ENCODE assay signal across 6 cellular contexts in the genomic region with DNA sequence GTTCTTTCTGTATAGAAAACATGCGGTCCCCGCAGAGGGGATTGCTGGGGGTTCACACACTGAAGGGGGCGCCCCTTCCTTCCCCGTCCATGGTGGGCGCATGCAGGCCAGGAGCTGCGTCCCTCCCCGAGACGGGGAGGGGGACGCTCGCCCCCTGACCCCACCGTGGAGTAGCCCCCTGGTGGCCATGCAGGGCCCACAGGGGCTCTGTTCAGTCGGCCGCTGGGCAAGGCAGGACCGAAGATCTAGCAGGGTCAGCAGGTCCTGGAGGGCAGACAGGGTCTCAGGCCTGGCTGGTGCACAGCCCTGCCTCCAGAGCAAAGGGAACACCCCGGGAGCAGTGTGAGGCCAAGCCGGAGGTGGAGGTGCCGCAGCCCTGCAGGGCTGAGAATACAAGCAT.
DNase-seq lines count a peak whose midpoint lies in the region; ATAC-seq, FAIRE-seq and TF ChIP-seq lines count a peak whose summit lies in the region.
"Not testable (repeated sequence)": the region's sequence is repeated elsewhere in the genome, so short reads cannot be mapped to it uniquely, and the experiment has no call there.

No MANE protein-coding gene starts in this region.

- not testable (repeated sequence) for H3F3A ChIP-seq in GM23338 (replicated peaks; ENCODE audit: low read depth)

- H3K4me1 Mint-ChIP-seq in GM23338, WTC11: not testable (repeated sequence)

- not testable (repeated sequence) for H3K4me3 ChIP-seq in GM23338, K562, right lobe of liver

- H3K9me3 Mint-ChIP-seq in GM23338, WTC11: not testable (repeated sequence)

- POLR2A ChIA-PET in WTC11 (lab: Charles Lee); K562 (lab: Yijun Ruan, JAX): not testable (repeated sequence)

- H4K20me1 ChIP-seq in GM23338 (replicated peaks; ENCODE audit: insufficient read depth); K562 (replicated peaks; ENCODE audit: control insufficient read depth, insufficient read depth, low read length): not testable (repeated sequence)

- not testable (repeated sequence) for H3K9ac ChIP-seq in K562 (ENCODE audit: insufficient read depth in 1 of 2, low read depth in 2 of 2, low read length in 2 of 2)

- FAIRE-seq in K562 (lab: Jason Lieb, UNC), result not testable (repeated sequence)

- WGBS in K562 (ENCODE audit: insufficient coverage, low coverage, missing lambda C conversion rate), result no CpG with 5 or more reads among the region's 17 CpGs
- WGBS in right lobe of liver (ENCODE audit: insufficient coverage, low coverage, low lambda C conversion rate, missing lambda C conversion rate), result no CpG with 5 or more reads among the region's 17 CpGs

- H3K27me3 ChIP-seq in GM23338 (ENCODE audit: insufficient read depth); K562 (ENCODE audit: control insufficient read depth in 2 of 2, insufficient read depth in 2 of 2, low read length in 2 of 2); right lobe of liver: not testable (repeated sequence)

- H3K36me3 ChIP-seq in GM23338 (ENCODE audit: insufficient read depth); K562 (ENCODE audit: control insufficient read depth, insufficient read depth, low read length); right lobe of liver: not testable (repeated sequence)

- H3K36me3 Mint-ChIP-seq in GM23338 (ENCODE audit: low read depth); WTC11: not testable (repeated sequence)

- H3K9me3 ChIP-seq in K562 (replicated peaks; ENCODE audit: control insufficient read depth, insufficient read depth, low read depth, low read length); right lobe of liver: not testable (repeated sequence)

- in situ Hi-C loops in K562 (cut with MboI), result not testable (repeated sequence)

- not testable (repeated sequence) for H3K4me3 Mint-ChIP-seq in GM23338, WTC11

- TF ChIP-seq CTCF in GM23338 (conservative IDR thresholded peaks at IDR 0.05; ENCODE audit: low read depth in 2 of 2); WTC11 (IDR thresholded peaks at IDR 0.05); K562 (IDR thresholded peaks at IDR 0.05 in 2 of 3, conservative IDR thresholded peaks at IDR 0.05 in 1 of 3; ENCODE audit: insufficient read depth in 2 of 3, low read depth in 1 of 3, low read length in 3 of 3); right lobe of liver (IDR thresholded peaks at IDR 0.05): not testable (repeated sequence)

- H3K9me2 ChIP-seq in GM23338 (ENCODE audit: insufficient read depth), result not testable (repeated sequence)

- not testable (repeated sequence) for H3K9me1 ChIP-seq in K562 (ENCODE audit: control insufficient read depth, insufficient read depth, low read length)

- intact Hi-C loops in K562 (cut with micrococcal nuclease); right lobe of liver (cut with DNase I); sciatic nerve (cut with DNase I): not testable (repeated sequence)

- H3K27me3 Mint-ChIP-seq in GM23338 (ENCODE audit: insufficient read depth, low read depth, poor library complexity); WTC11 (ENCODE audit: low read depth): not testable (repeated sequence)

- H3K79me2 ChIP-seq in GM23338 (replicated peaks; ENCODE audit: insufficient read depth); K562 (ENCODE audit: control insufficient read depth, insufficient read depth, low read length): not testable (repeated sequence)

- not testable (repeated sequence) for TF ChIP-seq POLR2A in K562 (conservative IDR thresholded peaks at IDR 0.05); right lobe of liver (IDR thresholded peaks at IDR 0.05)

- not testable (repeated sequence) for H3K27ac ChIP-seq in GM23338 (ENCODE audit: low read depth); K562 (ENCODE audit: extremely low read depth, low read depth, low read length); right lobe of liver

- not testable (repeated sequence) for H3K27ac Mint-ChIP-seq in GM23338, WTC11

- not testable (repeated sequence) for TF ChIP-seq RAD21 in K562 (CRISPR knock-in tag; conservative IDR thresholded peaks at IDR 0.05 in 1 of 2, IDR thresholded peaks at IDR 0.05 in 1 of 2)

- DNase-seq in GM23338 (ENCODE audit: low spot score); WTC11 (ENCODE audit: low spot score); K562 (ENCODE audit: extremely low read depth in 1 of 4, low spot score in 3 of 4); left lobe of liver (ENCODE audit: low spot score); right lobe of liver; sciatic nerve (ENCODE audit: low spot score): not testable (repeated sequence)

- not testable (repeated sequence) for H3K4me1 ChIP-seq in GM23338 (ENCODE audit: insufficient read depth); K562 (replicated peaks in 1 of 2; ENCODE audit: control insufficient read depth in 2 of 2, insufficient read depth in 2 of 2, low read length in 2 of 2); right lobe of liver

- BruUV-seq in K562 (replicated peaks; lab: Mats Ljungman, UMichigan), result not testable (repeated sequence)

- CTCF ChIA-PET in WTC11 (lab: Charles Lee); K562 (lab: Yijun Ruan, JAX; ENCODE audit: low intra/inter-chr PET ratio): not testable (repeated sequence)

- H3K4me2 ChIP-seq in GM23338; K562 (ENCODE audit: insufficient read depth, low read length): not testable (repeated sequence)

- H2AFZ ChIP-seq in GM23338; K562 (ENCODE audit: low read depth, low read length): not testable (repeated sequence)

- TF ChIP-seq EP300 in K562 (IDR thresholded peaks at IDR 0.05; ENCODE audit: low read length), result not testable (repeated sequence)

- ATAC-seq in GM23338 (peak; percentile 85), WTC11 (peak; percentile 83), K562 (peak; percentile 35; the same call in 2 of the 3 replicates), left lobe of liver (peak; percentile 4), right lobe of liver (peak in 3 of 4 donors; percentile 1 to 7 (median 6)), sciatic nerve (peak; percentile 27)

Comparison
In these comparisons a context has a peak if more than half of its experiments do, and no peak if none do; other contexts are left out.
1. ATAC-seq: peak in every context shown above with its lines; median percentile 85 in GM23338; 83 in WTC11; 35 in K562; 27 in sciatic nerve; 6 in right lobe of liver; 4 in left lobe of liver.